9 cellular contexts compared by ENCODE assay signal in genomic region chr7:114087674-114088539, GRCh38.
DNase-seq lines count a peak whose midpoint lies in the region; ATAC-seq and TF ChIP-seq lines count a peak whose summit lies in the region.
"Had no signal": no experiment of that assay in that cellular context is flagged by ENCODE, and none has a peak within 500 bp of the region (broad histone marks: within the 10 kb centered on the region; RNA-seq: fewer than 3 reads in every experiment).

No MANE protein-coding gene starts in this region.

- H3K4me3 Mint-ChIP-seq in endodermal cell (peak overlapping the region; percentile 88), Caco-2 (ENCODE audit: unreplicated experiment) (no peak overlapping the region)
- peak overlapping the region in 9 of 10 donors; percentile 8 to 84 (median 59) for H3K4me3 Mint-ChIP-seq in naive thymus-derived CD4-positive, alpha-beta T cell

- H3K9me3 ChIP-seq in endodermal cell (ENCODE audit: control insufficient read depth, low read length) (no peaks in the 10 kb centered on the region), Caco-2 (no peaks in the 10 kb centered on the region)
- no peaks in the 10 kb centered on the region for H3K9me3 ChIP-seq in naive thymus-derived CD4-positive, alpha-beta T cell (ENCODE audit: control insufficient read depth in 2 of 3, low read length in 3 of 3)

- ATAC-seq in naive thymus-derived CD4-positive, alpha-beta T cell = no peak
- ATAC-seq in GM18909 (IDR thresholded peaks at IDR 0.05; ENCODE audit: poor library complexity, unreplicated experiment) (no peak), GM21381 (IDR thresholded peaks at IDR 0.05; ENCODE audit: unreplicated experiment) (no peak)

- H3K27ac ChIP-seq in endodermal cell (ENCODE audit: low read depth, low read length) = no peak overlapping the region
- H3K27ac ChIP-seq in naive thymus-derived CD4-positive, alpha-beta T cell (ENCODE audit: low read depth, low read length) = no peak overlapping the region

- CTCF ChIA-PET in naive thymus-derived CD4-positive, alpha-beta T cell (lab: Charles Lee) = no interaction called here
- CTCF ChIA-PET in Caco-2 (lab: Charles Lee) = no interaction called here

- no peak for TF ChIP-seq CTCF in AG10803 (conservative IDR thresholded peaks at IDR 0.05; ENCODE audit: low read length)
- peak; percentile 52 for TF ChIP-seq CTCF in endodermal cell (conservative IDR thresholded peaks at IDR 0.05)
- TF ChIP-seq CTCF in Caco-2 (IDR thresholded peaks at IDR 0.05; ENCODE audit: insufficient read depth in 1 of 2, low read depth in 1 of 2, low read length in 1 of 2, severe bottlenecking in 1 of 2, unreplicated experiment in 1 of 2) = no peak

- H3K9me3 Mint-ChIP-seq in endodermal cell (no peaks in the 10 kb centered on the region), Caco-2 (ENCODE audit: unreplicated experiment) (no peaks in the 10 kb centered on the region)
- H3K9me3 Mint-ChIP-seq in naive thymus-derived CD4-positive, alpha-beta T cell = peaks cover 0 to 1% (median 0%) of the 10 kb centered on the region in 11 donors
- H3K9me3 Mint-ChIP-seq: stimulated activated naive CD8-positive, alpha-beta T cell treated with anti-CD3 and anti-CD28 coated beads, Interleukin-15, Interleukin-2, amounts not matched to agents 100 ng/mL and 50 ng/mL, for 24 hours had no signal

- H3K4me1 ChIP-seq in endodermal cell (ENCODE audit: control insufficient read depth, insufficient read depth, low read length) = no peaks in the 10 kb centered on the region
- peaks cover 15 to 17% of the 10 kb centered on the region in 2 donors for H3K4me1 ChIP-seq in naive thymus-derived CD4-positive, alpha-beta T cell (ENCODE audit: control insufficient read depth in 2 of 2, insufficient read depth in 2 of 2, low read length in 2 of 2)
- peaks cover 5% of the 10 kb centered on the region; the same call in 1 of the 2 replicates for H3K4me1 ChIP-seq in Caco-2

- DNase-seq in AG10803 (ENCODE audit: low read depth) (no peak), NCI-H1417 (lab: John Stamatoyannopoulos, UW) (peak; percentile 65 to 84 (median 82)), endodermal cell (peak; percentile 75), AG08395 (ENCODE audit: low spot score) (no peak), Caco-2 (no peak)
- no peak for DNase-seq in naive thymus-derived CD4-positive, alpha-beta T cell

- H3K9ac ChIP-seq in endodermal cell (ENCODE audit: extremely low read depth, low read length, poor library complexity, severe bottlenecking) = no peak overlapping the region

- H3K36me3 ChIP-seq in endodermal cell (ENCODE audit: control insufficient read depth, insufficient read depth, low read length) (no peaks in the 10 kb centered on the region), Caco-2 (ENCODE audit: control insufficient read depth, insufficient read depth, low read length) (no peaks in the 10 kb centered on the region)
- no peaks in the 10 kb centered on the region for H3K36me3 ChIP-seq in naive thymus-derived CD4-positive, alpha-beta T cell (ENCODE audit: control insufficient read depth in 2 of 3, insufficient read depth in 3 of 3, low read length in 3 of 3)

- H3K27ac Mint-ChIP-seq in endodermal cell = peak overlapping the region; percentile 11
- no peak overlapping the region for H3K27ac Mint-ChIP-seq in naive thymus-derived CD4-positive, alpha-beta T cell
- no peak overlapping the region for H3K27ac Mint-ChIP-seq in Caco-2 (ENCODE audit: unreplicated experiment)
- H3K27ac Mint-ChIP-seq: stimulated activated naive CD8-positive, alpha-beta T cell treated with anti-CD3 and anti-CD28 coated beads, Interleukin-15, Interleukin-2, amounts not matched to agents 100 ng/mL and 50 ng/mL, for 24 hours had no signal

- no TSS peak for BruUV-seq in Caco-2 (replicated peaks; lab: Mats Ljungman, UMichigan)

- H3K4me1 Mint-ChIP-seq in endodermal cell (peaks cover 22% of the 10 kb centered on the region), Caco-2 (ENCODE audit: low read depth, unreplicated experiment) (peaks cover 6% of the 10 kb centered on the region)
- peaks cover 6 to 46% (median 32%) of the 10 kb centered on the region in 7 donors for H3K4me1 Mint-ChIP-seq in naive thymus-derived CD4-positive, alpha-beta T cell

- WGBS in endodermal cell (ENCODE audit: insufficient coverage in 1 of 2, insufficient read length in 1 of 2), 2 experiments = 3 to 9% methylated on average over 9 to 31 of the region's 31 CpGs

- H3K27me3 Mint-ChIP-seq in endodermal cell (ENCODE audit: insufficient read depth) = peaks cover 51% of the 10 kb centered on the region
- H3K27me3 Mint-ChIP-seq in naive thymus-derived CD4-positive, alpha-beta T cell = peaks cover 51 to 76% (median 62%) of the 10 kb centered on the region in 5 donors
- peaks cover 34% of the 10 kb centered on the region for H3K27me3 Mint-ChIP-seq in Caco-2 (ENCODE audit: insufficient read depth, unreplicated experiment)

- POLR2A ChIA-PET in naive thymus-derived CD4-positive, alpha-beta T cell (lab: Charles Lee) = no interaction called here
- POLR2A ChIA-PET in Caco-2 (lab: Charles Lee) = no interaction called here

- intact Hi-C loops in naive thymus-derived CD4-positive, alpha-beta T cell (cut with micrococcal nuclease) = loop anchor here in 1 of 2 donors (10.0 kb wide), 2 partner anchors 837 to 1597 kb away; partner anchors contain the start of gene MDFIC
- intact Hi-C loops in Caco-2 (cut with micrococcal nuclease; ENCODE audit: unreplicated experiment) = loop anchor here (10.0 kb wide), 1 partner anchor 1767 kb away; no protein-coding TSS in a partner anchor

- H3K36me3 Mint-ChIP-seq in endodermal cell (ENCODE audit: low read depth) (no peaks in the 10 kb centered on the region), Caco-2 (ENCODE audit: insufficient read depth, unreplicated experiment) (no peaks in the 10 kb centered on the region)
- peaks cover 0 to 1% (median 0%) of the 10 kb centered on the region in 5 donors for H3K36me3 Mint-ChIP-seq in naive thymus-derived CD4-positive, alpha-beta T cell

- peaks cover 44% of the 10 kb centered on the region for H3K27me3 ChIP-seq in endodermal cell (ENCODE audit: control insufficient read depth, insufficient read depth, low read length, poor library complexity, severe bottlenecking)
- peaks cover 8 to 13% of the 10 kb centered on the region in 2 donors for H3K27me3 ChIP-seq in naive thymus-derived CD4-positive, alpha-beta T cell (ENCODE audit: control insufficient read depth in 2 of 2, insufficient read depth in 2 of 2, low read length in 2 of 2)
- H3K27me3 ChIP-seq in Caco-2 (replicated peaks; ENCODE audit: control insufficient read depth, insufficient read depth, low read length) = peaks cover 10% of the 10 kb centered on the region

- H3K4me3 ChIP-seq in AG10803 (ENCODE audit: low read length) (peak overlapping the region; percentile 47), endodermal cell (ENCODE audit: low read length) (peak overlapping the region; percentile 93), Caco-2 (ENCODE audit: low read depth, low read length) (no peak overlapping the region)
- H3K4me3 ChIP-seq in naive thymus-derived CD4-positive, alpha-beta T cell (ENCODE audit: low read length) = no peak overlapping the region

Comparison
In these comparisons a context has a peak if more than half of its experiments do, and no peak if none do; other contexts are left out.
1. DNase-seq: peak in NCI-H1417 (3 of 3) and endodermal cell (single experiment); none in AG10803 (single experiment), naive thymus-derived CD4-positive, alpha-beta T cell (0 of 9), AG08395 (single experiment) and Caco-2 (0 of 2).
2. H3K4me3 ChIP-seq: peak in AG10803 (single experiment) and endodermal cell (single experiment); none in naive thymus-derived CD4-positive, alpha-beta T cell (single experiment) and Caco-2 (single experiment).